ENCODE assay signal across 30 cellular contexts in genomic region chr15:94596707-94597106, GRCh38.
"Had no signal": no experiment of that assay in that cellular context is flagged by ENCODE, and none has a peak within 500 bp of the region (broad histone marks: within the 10 kb centered on the region; RNA-seq: fewer than 3 reads in every experiment).

No MANE protein-coding gene starts in this region.

- DNase-seq: activated CD4-positive, alpha-beta memory T cell treated with anti-CD3 and anti-CD28 coated beads, Interleukin-2, amount 10 ng/mL, durations not matched to agents 7 days and 5 days; activated CD4-positive, alpha-beta T cell treated with anti-CD3 and anti-CD28 coated beads for 1 hour; activated CD4-positive, alpha-beta T cell treated with anti-CD3 and anti-CD28 coated beads for 4 hours; activated CD4-positive, alpha-beta T cell treated with anti-CD3 and anti-CD28 coated beads, Interleukin-2, amount 10 ng/mL, durations not matched to agents 7 days and 5 days; activated CD4-positive, alpha-beta T cell treated with anti-CD3 and anti-CD28 coated beads, Interleukin-2, amount 50 U/mL, for 4 hours; activated CD8-positive, alpha-beta memory T cell treated with anti-CD3 and anti-CD28 coated beads, Interleukin-2, amount 50 U/mL, for 48 hours; activated gamma-delta T cell; activated naive CD4-positive, alpha-beta T cell; activated naive CD4-positive, alpha-beta T cell treated with anti-CD3 and anti-CD28 coated beads, Interleukin-2, amount 10 ng/mL, durations not matched to agents 7 days and 5 days; activated naive CD8-positive, alpha-beta T cell treated with anti-CD3 and anti-CD28 coated beads, Interleukin-2, amount 10 ng/mL, durations not matched to agents 7 days and 5 days; activated T-cell treated with anti-CD3 and anti-CD28 coated beads for 4 hours; activated T-cell treated with anti-CD3 and anti-CD28 coated beads, Interleukin-2, amount 50 U/mL, for 24 hours; activated T-cell treated with anti-CD3 and anti-CD28 coated beads, Interleukin-2, amount 50 U/mL, for 72 hours; central memory CD4-positive, alpha-beta T cell; cerebellar nuclear complex; colonic mucosa; effector CD8-positive, alpha-beta T cell; foreskin fibroblast; gastrocnemius medialis; glutamatergic neuron; heart left ventricle; T-helper 2 cell had no signal

- H3K9me3 Mint-ChIP-seq: activated CD4-positive, alpha-beta memory T cell treated with anti-CD3 and anti-CD28 coated beads, Interleukin-2, amount 10 ng/mL, durations not matched to agents 7 days and 5 days; activated CD4-positive, alpha-beta T cell treated with anti-CD3 and anti-CD28 coated beads, Interleukin-2, amount 10 ng/mL, durations not matched to agents 7 days and 5 days; activated naive CD4-positive, alpha-beta T cell treated with anti-CD3 and anti-CD28 coated beads, Interleukin-2, amount 10 ng/mL, durations not matched to agents 7 days and 5 days; activated naive CD4-positive, alpha-beta T cell treated with anti-CD3 and anti-CD28 coated beads, Interleukin-2, amount 50 U/mL, for 72 hours; activated naive CD8-positive, alpha-beta T cell treated with anti-CD3 and anti-CD28 coated beads, Interleukin-2, amount 10 ng/mL, durations not matched to agents 7 days and 5 days; activated T-cell treated with anti-CD3 and anti-CD28 coated beads, Interleukin-2, amount 50 U/mL, for 24 hours; activated T-cell treated with anti-CD3 and anti-CD28 coated beads, Interleukin-2, amount 50 U/mL, for 72 hours had no signal

- H3K36me3 ChIP-seq: ascending aorta, breast epithelium, cardiac muscle cell, colonic mucosa, gastrocnemius medialis, heart left ventricle had no signal

- ATAC-seq: activated naive CD4-positive, alpha-beta T cell treated with anti-CD3 and anti-CD28 coated beads, Interleukin-2, amount 50 U/mL, for 72 hours; activated T-cell treated with anti-CD3 and anti-CD28 coated beads, Interleukin-2, amount 50 U/mL, for 72 hours; esophagus mucosa; gastrocnemius medialis; heart left ventricle; WTC11 had no signal

- H3K27ac ChIP-seq: ascending aorta, breast epithelium, cardiac muscle cell, colonic mucosa, gastrocnemius medialis, heart left ventricle, VCaP had no signal

- H3K4me3 ChIP-seq: ascending aorta, breast epithelium, cardiac muscle cell, colonic mucosa, gastrocnemius medialis, heart left ventricle had no signal

- H3K36me3 Mint-ChIP-seq: activated naive CD4-positive, alpha-beta T cell treated with anti-CD3 and anti-CD28 coated beads, Interleukin-2, amount 10 ng/mL, durations not matched to agents 7 days and 5 days; activated naive CD4-positive, alpha-beta T cell treated with anti-CD3 and anti-CD28 coated beads, Interleukin-2, amount 50 U/mL, for 72 hours; activated naive CD8-positive, alpha-beta T cell treated with anti-CD3 and anti-CD28 coated beads, Interleukin-2, amount 10 ng/mL, durations not matched to agents 7 days and 5 days; brain; WTC11 had no signal

- H3K4me1 Mint-ChIP-seq: activated CD4-positive, alpha-beta memory T cell treated with anti-CD3 and anti-CD28 coated beads, Interleukin-2, amount 10 ng/mL, durations not matched to agents 7 days and 5 days; activated CD4-positive, alpha-beta T cell treated with anti-CD3 and anti-CD28 coated beads, Interleukin-2, amount 10 ng/mL, durations not matched to agents 7 days and 5 days; activated naive CD4-positive, alpha-beta T cell treated with anti-CD3 and anti-CD28 coated beads, Interleukin-2, amount 10 ng/mL, durations not matched to agents 7 days and 5 days; activated naive CD8-positive, alpha-beta T cell treated with anti-CD3 and anti-CD28 coated beads, Interleukin-2, amount 10 ng/mL, durations not matched to agents 7 days and 5 days had no signal

- H3K9me3 ChIP-seq: ascending aorta, breast epithelium, colonic mucosa, gastrocnemius medialis had no signal

- H3K4me3 Mint-ChIP-seq: activated CD4-positive, alpha-beta memory T cell treated with anti-CD3 and anti-CD28 coated beads, Interleukin-2, amount 10 ng/mL, durations not matched to agents 7 days and 5 days; activated CD4-positive, alpha-beta T cell treated with anti-CD3 and anti-CD28 coated beads, Interleukin-2, amount 10 ng/mL, durations not matched to agents 7 days and 5 days; activated naive CD4-positive, alpha-beta T cell treated with anti-CD3 and anti-CD28 coated beads, Interleukin-2, amount 10 ng/mL, durations not matched to agents 7 days and 5 days; activated naive CD8-positive, alpha-beta T cell treated with anti-CD3 and anti-CD28 coated beads, Interleukin-2, amount 10 ng/mL, durations not matched to agents 7 days and 5 days; activated T-cell treated with anti-CD3 and anti-CD28 coated beads, Interleukin-2, amount 50 U/mL, for 24 hours; activated T-cell treated with anti-CD3 and anti-CD28 coated beads, Interleukin-2, amount 50 U/mL, for 72 hours; brain; WTC11 had no signal

- H3K27ac Mint-ChIP-seq: activated CD4-positive, alpha-beta memory T cell treated with anti-CD3 and anti-CD28 coated beads, Interleukin-2, amount 10 ng/mL, durations not matched to agents 7 days and 5 days; activated CD4-positive, alpha-beta T cell treated with anti-CD3 and anti-CD28 coated beads, Interleukin-2, amount 10 ng/mL, durations not matched to agents 7 days and 5 days; activated naive CD4-positive, alpha-beta T cell treated with anti-CD3 and anti-CD28 coated beads, Interleukin-2, amount 10 ng/mL, durations not matched to agents 7 days and 5 days; activated naive CD4-positive, alpha-beta T cell treated with anti-CD3 and anti-CD28 coated beads, Interleukin-2, amount 50 U/mL, for 72 hours; activated naive CD8-positive, alpha-beta T cell treated with anti-CD3 and anti-CD28 coated beads, Interleukin-2, amount 10 ng/mL, durations not matched to agents 7 days and 5 days; activated T-cell treated with anti-CD3 and anti-CD28 coated beads, Interleukin-2, amount 50 U/mL, for 24 hours; activated T-cell treated with anti-CD3 and anti-CD28 coated beads, Interleukin-2, amount 50 U/mL, for 72 hours; brain; WTC11 had no signal

- H3K4me1 ChIP-seq: ascending aorta, breast epithelium, colonic mucosa, gastrocnemius medialis, heart left ventricle had no signal

- H3K27me3 ChIP-seq: ascending aorta, breast epithelium, cardiac muscle cell, colonic mucosa, gastrocnemius medialis had no signal
